24 cellular contexts compared by ENCODE assay signal in genomic region chr4:101870874-101871273, GRCh38.
A peak's percentile ranks its signal among the peaks of the same experiment; 100 is the strongest.
DNase-seq lines count a peak whose midpoint lies in the region; ATAC-seq, FAIRE-seq and TF ChIP-seq lines count a peak whose summit lies in the region.
"Had no signal": no experiment of that assay in that cellular context is flagged by ENCODE, and none has a peak within 500 bp of the region (broad histone marks: within the 10 kb centered on the region; RNA-seq: fewer than 3 reads in every experiment).

No MANE protein-coding gene starts in this region.

- ATAC-seq in GM19035 (IDR thresholded peaks at IDR 0.05; ENCODE audit: unreplicated experiment) = peak; percentile 49
- peak; percentile 52 for ATAC-seq in HG03378 (IDR thresholded peaks at IDR 0.05; ENCODE audit: unreplicated experiment)
- ATAC-seq in GM18907 (IDR thresholded peaks at IDR 0.05; ENCODE audit: unreplicated experiment) = no peak
- ATAC-seq: GM12878, K562, SK-N-SH treated with all-trans-retinoic acid at 6 μM for 48 hours had no signal

- H3K4me3 Mint-ChIP-seq in astrocyte (ENCODE audit: unreplicated experiment) = no peak overlapping the region
- H3K4me3 Mint-ChIP-seq: CD4-positive, alpha-beta memory T cell had no signal

- no peaks in the 10 kb centered on the region for H3K27me3 Mint-ChIP-seq in astrocyte (ENCODE audit: low read depth, unreplicated experiment)

- no peak overlapping the region for H3K27ac Mint-ChIP-seq in astrocyte (ENCODE audit: unreplicated experiment)
- H3K27ac Mint-ChIP-seq: CD4-positive, alpha-beta memory T cell had no signal

- H3K9me3 Mint-ChIP-seq in astrocyte (ENCODE audit: unreplicated experiment) = peaks cover 8% of the 10 kb centered on the region

- no peaks in the 10 kb centered on the region for H3K36me3 ChIP-seq in astrocyte (ENCODE audit: insufficient read depth, low read length)

- DNase-seq in astrocyte (ENCODE audit: low read depth) (no peak), kidney glomerular epithelial cell (lab: John Stamatoyannopoulos, UW) (no peak), 8988T (no peak)
- no peak for DNase-seq in stimulated activated naive CD4-positive, alpha-beta T cell (lab: John Stamatoyannopoulos, UW)
- DNase-seq: Caco-2; CD4-positive, alpha-beta memory T cell; DND-41; MM.1S; NCI-H1092; NCI-H1436; NCI-H187 treated with DMSO at 0.1 percent for 48 hours; NCI-H2107; NCI-H446 treated with DMSO at 0.1 percent for 48 hours; NCI-H526 treated with DMSO at 0.1 percent for 48 hours; PC-9; SIG-M5 had no signal

- H3K9ac ChIP-seq in astrocyte (ENCODE audit: low read length) = no peak overlapping the region
- H3K9ac ChIP-seq: BLaER1 treated with 17β-estradiol and CSF1 and Interleukin-3, amounts not matched to agents 10 nM and 100 nM had no signal

- no peaks in the 10 kb centered on the region for H3K36me3 Mint-ChIP-seq in astrocyte (ENCODE audit: low read depth, unreplicated experiment)
- H3K36me3 Mint-ChIP-seq: CD4-positive, alpha-beta memory T cell had no signal

- peaks cover 6% of the 10 kb centered on the region for H3K4me1 Mint-ChIP-seq in astrocyte (ENCODE audit: low read depth, unreplicated experiment)
- H3K4me1 Mint-ChIP-seq: CD4-positive, alpha-beta memory T cell had no signal

- no peak overlapping the region for H3K27ac ChIP-seq in astrocyte (ENCODE audit: low read depth, low read length)
- H3K27ac ChIP-seq: BLaER1 treated with 17β-estradiol and CSF1 and Interleukin-3, amounts not matched to agents 10 nM and 100 nM; PC-9 had no signal

- peak; percentile 50 for FAIRE-seq in astrocyte (lab: Jason Lieb, UNC)
- FAIRE-seq: GM12878, H54, K562 had no signal

- H3K79me2 ChIP-seq in astrocyte (ENCODE audit: insufficient read depth, low read length) = no peaks in the 10 kb centered on the region

- H3K4me2 ChIP-seq in astrocyte (ENCODE audit: low read length) = no peak overlapping the region
- H3K4me2 ChIP-seq: PC-9 had no signal

- H4K20me1 ChIP-seq in astrocyte (ENCODE audit: insufficient read depth, low read length) = no peaks in the 10 kb centered on the region
- H4K20me1 ChIP-seq: BLaER1 treated with 17β-estradiol and CSF1 and Interleukin-3, amounts not matched to agents 10 nM and 100 nM had no signal

- no peak overlapping the region for H3K4me3 ChIP-seq in astrocyte (ENCODE audit: insufficient read depth, low read depth, low read length)
- H3K4me3 ChIP-seq: BLaER1 treated with 17β-estradiol and CSF1 and Interleukin-3, amounts not matched to agents 10 nM and 100 nM; GM12878; K562; PC-9 had no signal

- H2AFZ ChIP-seq in astrocyte (ENCODE audit: low read depth, low read length) = no peak overlapping the region
- H2AFZ ChIP-seq: PC-9 had no signal

- no peaks in the 10 kb centered on the region for H3K27me3 ChIP-seq in astrocyte (ENCODE audit: insufficient read depth, low read length)
- H3K27me3 ChIP-seq: BLaER1 treated with 17β-estradiol and CSF1 and Interleukin-3, amounts not matched to agents 10 nM and 100 nM had no signal

- H3K9me3 ChIP-seq in astrocyte (ENCODE audit: insufficient read depth, low read depth, low read length) = no peaks in the 10 kb centered on the region

- TF ChIP-seq CTCF in astrocyte (IDR thresholded peaks at IDR 0.05; ENCODE audit: insufficient read depth, low read depth, low read length) = no peak

- no peaks in the 10 kb centered on the region for H3K4me1 ChIP-seq in astrocyte (ENCODE audit: insufficient read depth, low read length)
